13 cellular contexts compared by ENCODE assay signal in genomic region chr13:82758056-82758455, GRCh38.
A peak's percentile ranks its signal among the peaks of the same experiment; 100 is the strongest.
DNase-seq lines count a peak whose midpoint lies in the region; ATAC-seq and TF ChIP-seq lines count a peak whose summit lies in the region.
"Had no signal": no experiment of that assay in that cellular context is flagged by ENCODE, and none has a peak within 500 bp of the region (broad histone marks: within the 10 kb centered on the region; RNA-seq: fewer than 3 reads in every experiment).

No MANE protein-coding gene starts in this region.

- DNase-seq in NCI-H82 (lab: John Stamatoyannopoulos, UW) = peak; percentile 73
- DNase-seq in NCI-H82 treated with DMSO at 0.1 percent for 48 hours (lab: John Stamatoyannopoulos, UW; ENCODE audit: unreplicated experiment) = no peak
- DNase-seq in NB4 (ENCODE audit: low read depth) = peak; percentile 40
- DNase-seq in epithelial cell of esophagus (ENCODE audit: low read depth) = peak; percentile 58
- no peak for DNase-seq in smooth muscle cell (lab: John Stamatoyannopoulos, UW; ENCODE audit: unreplicated experiment)
- DNase-seq in hippocampal formation (lab: John Stamatoyannopoulos, UW) = no peak
- DNase-seq: activated CD8-positive, alpha-beta memory T cell treated with anti-CD3 and anti-CD28 coated beads for 24 hours; cerebellar nuclear complex; kidney glomerular epithelial cell; NCI-H510A treated with DMSO at 0.1 percent for 48 hours had no signal

- H3K4me1 ChIP-seq in smooth muscle cell (ENCODE audit: low read depth) = no peaks in the 10 kb centered on the region
- H3K4me1 ChIP-seq: BLaER1 had no signal

- TF ChIP-seq CTCF in NB4 (IDR thresholded peaks at IDR 0.05; ENCODE audit: low read depth, low read length) (peak; percentile 56), epithelial cell of esophagus (IDR thresholded peaks at IDR 0.05; ENCODE audit: insufficient read depth, low read depth, low read length, missing control alignments) (peak; percentile 68), smooth muscle cell (IDR thresholded peaks at IDR 0.05; ENCODE audit: borderline replicate concordance, insufficient read depth, poor library complexity, severe bottlenecking) (peak; percentile 30)

- no peaks in the 10 kb centered on the region for H3K36me3 ChIP-seq in smooth muscle cell (ENCODE audit: low read depth)
- H3K36me3 ChIP-seq: BLaER1 had no signal

- no peak overlapping the region for H2AFZ ChIP-seq in smooth muscle cell (ENCODE audit: low read depth)

- 80% methylated on average over 1 of the region's 1 CpG for WGBS in smooth muscle cell (ENCODE audit: low lambda C conversion rate)

- no peaks in the 10 kb centered on the region for H3K79me2 ChIP-seq in smooth muscle cell (ENCODE audit: low read depth)

- H3K27me3 ChIP-seq in smooth muscle cell (ENCODE audit: low read depth) = no peaks in the 10 kb centered on the region
- H3K27me3 ChIP-seq: BLaER1 had no signal

- H3K4me3 ChIP-seq in NB4 (ENCODE audit: low read depth, low read length) (no peak overlapping the region), epithelial cell of esophagus (ENCODE audit: low read length) (no peak overlapping the region), smooth muscle cell (no peak overlapping the region)
- H3K4me3 ChIP-seq: BLaER1 had no signal

- ATAC-seq in HG03520 (IDR thresholded peaks at IDR 0.05; ENCODE audit: unreplicated experiment) (no peak), HG03442 (IDR thresholded peaks at IDR 0.05; ENCODE audit: unreplicated experiment) (no peak)

- TF ChIP-seq POLR2A in NB4 (IDR thresholded peaks at IDR 0.05; ENCODE audit: extremely low read depth, insufficient read length) = no peak

- no peaks in the 10 kb centered on the region for H3K9me3 ChIP-seq in smooth muscle cell (replicated peaks; ENCODE audit: low read depth)
- H3K9me3 ChIP-seq: BLaER1 had no signal

- no peaks in the 10 kb centered on the region for H3F3A ChIP-seq in smooth muscle cell (ENCODE audit: low read depth)

- no peak overlapping the region for H3K4me2 ChIP-seq in smooth muscle cell
- H3K4me2 ChIP-seq: BLaER1 had no signal

- no peak overlapping the region for H3K9ac ChIP-seq in smooth muscle cell (ENCODE audit: low read depth)
- H3K9ac ChIP-seq: BLaER1 had no signal

- H4K20me1 ChIP-seq in smooth muscle cell (ENCODE audit: low read depth) = no peaks in the 10 kb centered on the region
- H4K20me1 ChIP-seq: BLaER1 had no signal

- no peak overlapping the region for H3K27ac ChIP-seq in smooth muscle cell (ENCODE audit: low read depth)
- H3K27ac ChIP-seq: BLaER1 had no signal

Comparison
In these comparisons a context has a peak if more than half of its experiments do, and no peak if none do; other contexts are left out.
1. DNase-seq: peak in NCI-H82 (single experiment), NB4 (single experiment) and epithelial cell of esophagus (single experiment); none in NCI-H82 treated with DMSO at 0.1 percent for 48 hours (single experiment), smooth muscle cell (single experiment) and hippocampal formation (0 of 2).
2. Peak in every context shown above with its lines, with median percentiles within 50 percentile points of each other: CTCF ChIP-seq.